8 cellular contexts compared by ENCODE assay signal in the genomic region with DNA sequence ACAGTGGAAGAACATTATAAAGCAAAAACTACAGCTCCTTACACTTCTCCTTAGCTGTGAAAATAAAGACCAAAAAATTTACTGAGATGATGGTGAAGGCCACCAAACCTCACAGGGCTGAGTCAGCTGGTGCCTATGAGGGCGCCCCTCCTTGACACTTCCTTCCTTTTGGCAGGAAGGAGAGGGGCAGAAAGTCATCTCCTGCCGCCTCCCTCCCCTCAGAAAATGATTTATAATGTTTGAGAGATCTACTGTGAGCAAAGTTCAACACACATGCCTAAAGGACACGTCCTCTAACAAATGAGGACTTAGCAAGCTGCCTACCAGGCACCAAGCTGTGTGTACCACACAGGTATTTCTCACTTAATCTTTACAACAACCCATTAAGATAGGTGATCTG.
A peak's percentile ranks its signal among the peaks of the same experiment; 100 is the strongest.
DNase-seq lines count a peak whose midpoint lies in the region; ATAC-seq lines count a peak whose summit lies in the region.

No MANE protein-coding gene starts in this region.

- DNase-seq in GDM1 (lab: John Stamatoyannopoulos, UW) (peak; percentile 64), NCI-H526 treated with DMSO at 0.1 percent for 48 hours (lab: John Stamatoyannopoulos, UW) (no peak)
- DNase-seq in activated CD4-positive, alpha-beta T cell treated with anti-CD3 and anti-CD28 coated beads for 4 hours: peak; percentile 34 to 37
- peak; percentile 10 for DNase-seq in central memory CD4-positive, alpha-beta T cell
- peak; percentile 20 for DNase-seq in stimulated activated CD4-positive, alpha-beta T cell treated with anti-CD3 and anti-CD28 coated beads, Interleukin-4, amount 100 ng/mL, for 1 hour

- ATAC-seq in HG03432 (IDR thresholded peaks at IDR 0.05; ENCODE audit: unreplicated experiment): no peak
- no peak for ATAC-seq in HG02588 (IDR thresholded peaks at IDR 0.05; ENCODE audit: unreplicated experiment)
- no peak for ATAC-seq in HG03097 (IDR thresholded peaks at IDR 0.05; ENCODE audit: low FRiP score, unreplicated experiment)
